Comparison of ENCODE assay signal across 15 cellular contexts in genomic region chr13:33280923-33281322, GRCh38. TPM values are rescaled to one million over a fixed set of nuclear protein-coding genes. Genes with fewer than 3 reads are reported as not detected.
A peak's percentile ranks its signal among the peaks of the same experiment; 100 is the strongest.
DNase-seq lines count a peak whose midpoint lies in the region; ATAC-seq, FAIRE-seq and TF ChIP-seq lines count a peak whose summit lies in the region.
"Had no signal": no experiment of that assay in that cellular context is flagged by ENCODE, and none has a peak within 500 bp of the region (broad histone marks: within the 10 kb centered on the region; RNA-seq: fewer than 3 reads in every experiment).

No MANE protein-coding gene starts in this region.

- H3K36me3 ChIP-seq in SJSA1 = peaks cover 42% of the 10 kb centered on the region
- H3K36me3 ChIP-seq in endothelial cell of umbilical vein (ENCODE audit: control insufficient read depth in 2 of 2, extremely low read depth in 1 of 2, insufficient read depth in 2 of 2, low read length in 2 of 2) = peaks cover 0 to 9% of the 10 kb centered on the region in 2 experiments
- no peaks in the 10 kb centered on the region for H3K36me3 ChIP-seq in tibial nerve
- H3K36me3 ChIP-seq: WERI-Rb-1 had no signal

- no peaks in the 10 kb centered on the region for H3K9me1 ChIP-seq in endothelial cell of umbilical vein (replicated peaks; ENCODE audit: control insufficient read depth, extremely low read depth, insufficient read depth, low read length)

- peak overlapping the region; percentile 8 for H3K9ac ChIP-seq in endothelial cell of umbilical vein (replicated peaks; ENCODE audit: extremely low read depth, insufficient read depth, low read length)

- DNase-seq in SJSA1 (ENCODE audit: low read depth in 1 of 2, low spot score in 2 of 2) (peak in 1 of 2 experiments; percentile 31), endothelial cell of umbilical vein (ENCODE audit: low read depth, low spot score) (no peak), myocyte (ENCODE audit: low read depth) (peak; percentile 73), tibial nerve (ENCODE audit: low spot score in 2 of 2) (no peak), iPS-NIHi7 (ENCODE audit: extremely low spot score) (no peak)
- DNase-seq: activated CD8-positive, alpha-beta T cell treated with anti-CD3 and anti-CD28 coated beads, Interleukin-2, amount 10 ng/mL, durations not matched to agents 7 days and 5 days; H9; NCI-H1930; NCI-H510A; testis; WERI-Rb-1 had no signal

- dilution Hi-C loops in endothelial cell of umbilical vein (cut with MboI; ENCODE audit: extremely low pct_ligation_motif_present, low sequenced_read_pairs) = no loop called here

- CTCF ChIA-PET in endothelial cell of umbilical vein (lab: Charles Lee) = no interaction called here

- H3K79me2 ChIP-seq in endothelial cell of umbilical vein (ENCODE audit: control insufficient read depth, insufficient read depth, low read length) = peaks cover 88% of the 10 kb centered on the region

- 67 to 74% methylated on average over 5 of the region's 5 CpGs for WGBS in tibial nerve, 2 donors

- POLR2A ChIA-PET in endothelial cell of umbilical vein (lab: Charles Lee) = no interaction called here

- peak overlapping the region; percentile 63 for H3K4me2 ChIP-seq in endothelial cell of umbilical vein (ENCODE audit: insufficient read depth, low read length)

- H3K27me3 ChIP-seq in SJSA1 (replicated peaks) (no peaks in the 10 kb centered on the region), endothelial cell of umbilical vein (ENCODE audit: control insufficient read depth in 2 of 2, insufficient read depth in 2 of 2, low read length in 2 of 2) (no peaks in the 10 kb centered on the region), tibial nerve (no peaks in the 10 kb centered on the region)
- H3K27me3 ChIP-seq: testis had no signal

- no peaks in the 10 kb centered on the region for H4K20me1 ChIP-seq in endothelial cell of umbilical vein (replicated peaks; ENCODE audit: control insufficient read depth, extremely low read depth, insufficient read depth, low read length)

- H3K27ac ChIP-seq in SJSA1 (peak overlapping the region; percentile 96), endothelial cell of umbilical vein (ENCODE audit: insufficient read depth, low read depth, low read length) (peak overlapping the region; percentile 99), tibial nerve (peak overlapping the region; percentile 6 to 97 (median 72))
- H3K27ac ChIP-seq: testis, WERI-Rb-1 had no signal

- intact Hi-C loops in endothelial cell of umbilical vein (cut with micrococcal nuclease) = loop anchor here (10.0 kb wide), 1 partner anchor 874 kb away; no protein-coding TSS in a partner anchor

- TF ChIP-seq CTCF in endothelial cell of umbilical vein (IDR thresholded peaks at IDR 0.05; ENCODE audit: extremely low read depth in 1 of 2, insufficient read depth in 1 of 2, low read depth in 1 of 2, low read length in 2 of 2) (no peak), tibial nerve (IDR thresholded peaks at IDR 0.05) (no peak)

- TF ChIP-seq EP300 in tibial nerve (IDR thresholded peaks at IDR 0.05) = no peak

- H3K4me1 ChIP-seq in SJSA1 (replicated peaks) = peaks cover 64% of the 10 kb centered on the region
- H3K4me1 ChIP-seq in endothelial cell of umbilical vein (ENCODE audit: control insufficient read depth, extremely low read depth, insufficient read depth, low read length) = peaks cover 58% of the 10 kb centered on the region
- H3K4me1 ChIP-seq in tibial nerve = peaks cover 0 to 72% (median 30%) of the 10 kb centered on the region in 4 donors

- H3K4me3 ChIP-seq in SJSA1 (no peak overlapping the region), endothelial cell of umbilical vein (replicated peaks in 1 of 3; ENCODE audit: insufficient read depth in 1 of 3, low read depth in 1 of 3, low read length in 3 of 3) (no peak overlapping the region), tibial nerve (peak overlapping the region in 1 of 4 donors; percentile 73)
- H3K4me3 ChIP-seq: testis had no signal

- H3K9me3 ChIP-seq in SJSA1 (replicated peaks) = no peaks in the 10 kb centered on the region
- no peaks in the 10 kb centered on the region for H3K9me3 ChIP-seq in endothelial cell of umbilical vein (replicated peaks; ENCODE audit: control insufficient read depth, insufficient read depth, low read length)
- no peaks in the 10 kb centered on the region for H3K9me3 ChIP-seq in tibial nerve
- H3K9me3 ChIP-seq: testis had no signal

- ATAC-seq in HG02763 (IDR thresholded peaks at IDR 0.05; ENCODE audit: unreplicated experiment) (no peak), GM18909 (IDR thresholded peaks at IDR 0.05; ENCODE audit: poor library complexity, unreplicated experiment) (no peak)
- ATAC-seq: activated CD8-positive, alpha-beta T cell treated with anti-CD3 and anti-CD28 coated beads, Interleukin-2, amount 10 ng/mL, durations not matched to agents 7 days and 5 days; left lobe of liver; natural killer cell treated with Interleukin-12 subunit alpha and Interleukin-12 subunit beta and Interleukin-15 and Interleukin-18, amount 100 ng/mL, for 72 hours had no signal

- H2AFZ ChIP-seq in endothelial cell of umbilical vein (ENCODE audit: low read depth, low read length) = no peak overlapping the region

- FAIRE-seq in endothelial cell of umbilical vein (lab: Jason Lieb, UNC) = no peak

- no TSS peak for BruUV-seq in endothelial cell of umbilical vein (replicated peaks; lab: Mats Ljungman, UMichigan)

- TF ChIP-seq POLR2A in endothelial cell of umbilical vein (IDR thresholded peaks at IDR 0.05; ENCODE audit: low read depth, low read length) (no peak), tibial nerve (IDR thresholded peaks at IDR 0.05) (no peak)

TF ChIP-seq in endothelial cell of umbilical vein, 7 proteins besides CTCF, POLR2A, EP300 and RAD21:
- TF ChIP-seq GATA2 (IDR thresholded peaks at IDR 0.05; ENCODE audit: insufficient read depth, insufficient read length, low read depth, low read length) (no peak), POLR2AphosphoS5 (IDR thresholded peaks at IDR 0.05; ENCODE audit: insufficient read depth, low read depth, low read length) (no peak), FOS (IDR thresholded peaks at IDR 0.05; ENCODE audit: borderline replicate concordance, insufficient read depth, low read length) (no peak), MAX (IDR thresholded peaks at IDR 0.05; ENCODE audit: insufficient read depth, insufficient read length) (no peak), EZH2 (IDR thresholded peaks at IDR 0.05; ENCODE audit: borderline replicate concordance, low read depth, low read length, severe bottlenecking) (no peak), MYC (IDR thresholded peaks at IDR 0.05; ENCODE audit: low read depth, low read length) (no peak), JUN (IDR thresholded peaks at IDR 0.05; ENCODE audit: borderline replicate concordance, insufficient read depth, insufficient read length, low read depth) (no peak)

RNA-seq across cellular contexts. Expression of gene STARD13, which starts 4.6 kb away (rescaled TPM):
- total RNA-seq in SJSA1 (2014; rRNA removed; shearing (Covaris generic)) = 4.9 and 7.8 TPM in 2 replicates
- total RNA-seq in endothelial cell of umbilical vein (41.1 and 47.7 TPM in 2 replicates), myocyte (28.6 and 41.7 TPM in 2 replicates), tibial nerve (100 to 1,000 TPM in 1 of 4 donors, 10 to 100 TPM in 3; 52.7 to 125 (median 80.0) TPM)
- 8.0 and 11.0 TPM in 2 replicates for polyA plus RNA-seq in endothelial cell of umbilical vein
- polyA plus RNA-seq in endothelial cell of umbilical vein (2011; cell fraction: cytosol; rRNA removed) = 13.2 and 15.3 TPM in 2 replicates
- 59.5 and 61.4 TPM in 2 replicates for polyA plus RNA-seq in endothelial cell of umbilical vein (2011; cell fraction: nucleus; rRNA removed)
- 22.6 and 22.8 TPM in 2 replicates for polyA plus RNA-seq in endothelial cell of umbilical vein (2012)
- 107 and 123 TPM in 2 replicates for polyA minus RNA-seq in endothelial cell of umbilical vein
- 2.3 TPM for polyA minus RNA-seq in endothelial cell of umbilical vein (2011; cell fraction: cytosol; rRNA and poly(A)+ RNA removed)
- 324 and 411 TPM in 2 replicates for polyA minus RNA-seq in endothelial cell of umbilical vein (2011; cell fraction: nucleus; rRNA and poly(A)+ RNA removed)
- 27.1 TPM for polyA plus RNA-seq in myocyte (2012)
- total RNA-seq: activated CD8-positive, alpha-beta T cell treated with anti-CD3 and anti-CD28 coated beads, Interleukin-2, amount 10 ng/mL, durations not matched to agents 7 days and 5 days had no signal
